ENCODE assay signal across 13 cellular contexts in genomic region chr11:57999523-57999922, GRCh38. TPM values are rescaled to one million over a fixed set of nuclear protein-coding genes. Genes with fewer than 3 reads are reported as not detected.
"Had no signal": no experiment of that assay in that cellular context is flagged by ENCODE, and none has a peak within 500 bp of the region (broad histone marks: within the 10 kb centered on the region; RNA-seq: fewer than 3 reads in every experiment).

No MANE protein-coding gene starts in this region.

RNA-seq across cellular contexts. Expression of gene OR9Q1, which starts 24.2 kb away (rescaled TPM):
- total RNA-seq: activated B cell treated with CpG ODN at 0.5 μM for 24 hours; activated CD4-positive, alpha-beta memory T cell treated with anti-CD3 and anti-CD28 coated beads for 36 hours; activated CD4-positive, alpha-beta memory T cell treated with anti-CD3 and anti-CD28 coated beads, Interleukin-2, amount 10 ng/mL, durations not matched to agents 7 days and 5 days; activated CD4-positive, alpha-beta T cell treated with anti-CD3 and anti-CD28 coated beads for 36 hours; activated CD4-positive, alpha-beta T cell treated with anti-CD3 and anti-CD28 coated beads, Interleukin-2, amount 10 ng/mL, durations not matched to agents 24 days and 14 days; activated CD4-positive, alpha-beta T cell treated with anti-CD3 and anti-CD28 coated beads, Interleukin-2, amount 10 ng/mL, durations not matched to agents 7 days and 5 days; activated CD8-positive, alpha-beta memory T cell treated with anti-CD3 and anti-CD28 coated beads for 36 hours; activated CD8-positive, alpha-beta memory T cell treated with anti-CD3 and anti-CD28 coated beads, Interleukin-2, amount 10 ng/mL, durations not matched to agents 7 days and 5 days; activated CD8-positive, alpha-beta T cell treated with anti-CD3 and anti-CD28 coated beads for 36 hours; activated CD8-positive, alpha-beta T cell treated with anti-CD3 and anti-CD28 coated beads, Interleukin-2, amount 10 ng/mL, durations not matched to agents 7 days and 5 days; T-helper 17 cell; T-helper 2 cell treated with Interferon-gamma antibody and Interleukin-4, amounts not matched to agents 100 ng/mL and 5 ng/mL, for 36 hours; WTC11 had no signal

RNA-seq across cellular contexts. Expression of gene OR6Q1, which starts 31.2 kb away (rescaled TPM):
- total RNA-seq: activated B cell treated with CpG ODN at 0.5 μM for 24 hours; activated CD4-positive, alpha-beta memory T cell treated with anti-CD3 and anti-CD28 coated beads for 36 hours; activated CD4-positive, alpha-beta memory T cell treated with anti-CD3 and anti-CD28 coated beads, Interleukin-2, amount 10 ng/mL, durations not matched to agents 7 days and 5 days; activated CD4-positive, alpha-beta T cell treated with anti-CD3 and anti-CD28 coated beads for 36 hours; activated CD4-positive, alpha-beta T cell treated with anti-CD3 and anti-CD28 coated beads, Interleukin-2, amount 10 ng/mL, durations not matched to agents 24 days and 14 days; activated CD4-positive, alpha-beta T cell treated with anti-CD3 and anti-CD28 coated beads, Interleukin-2, amount 10 ng/mL, durations not matched to agents 7 days and 5 days; activated CD8-positive, alpha-beta memory T cell treated with anti-CD3 and anti-CD28 coated beads for 36 hours; activated CD8-positive, alpha-beta memory T cell treated with anti-CD3 and anti-CD28 coated beads, Interleukin-2, amount 10 ng/mL, durations not matched to agents 7 days and 5 days; activated CD8-positive, alpha-beta T cell treated with anti-CD3 and anti-CD28 coated beads for 36 hours; activated CD8-positive, alpha-beta T cell treated with anti-CD3 and anti-CD28 coated beads, Interleukin-2, amount 10 ng/mL, durations not matched to agents 7 days and 5 days; T-helper 17 cell; T-helper 2 cell treated with Interferon-gamma antibody and Interleukin-4, amounts not matched to agents 100 ng/mL and 5 ng/mL, for 36 hours; WTC11 had no signal
